In genomic region chr21:29832217-29832616, GRCh38 we compare ENCODE assay signal across 29 cellular contexts.
DNase-seq lines count a peak whose midpoint lies in the region; ATAC-seq, FAIRE-seq and TF ChIP-seq lines count a peak whose summit lies in the region.
"Had no signal": no experiment of that assay in that cellular context is flagged by ENCODE, and none has a peak within 500 bp of the region (broad histone marks: within the 10 kb centered on the region; RNA-seq: fewer than 3 reads in every experiment).

No MANE protein-coding gene starts in this region.

- H2AFZ ChIP-seq in K562 (ENCODE audit: low read depth, low read length), result no peak overlapping the region

- no peak for TF ChIP-seq EP300 in K562 (IDR thresholded peaks at IDR 0.05; ENCODE audit: low read length)

- no peak for TF ChIP-seq POLR2A in K562 (conservative IDR thresholded peaks at IDR 0.05)

- TF ChIP-seq RAD21 in K562 (CRISPR knock-in tag; conservative IDR thresholded peaks at IDR 0.05 in 1 of 2, IDR thresholded peaks at IDR 0.05 in 1 of 2), result no peak

- in situ Hi-C loops in K562 (cut with MboI), result no loop called here

- no peak overlapping the region for H3K4me2 ChIP-seq in K562 (ENCODE audit: insufficient read depth, low read length)
- H3K4me2 ChIP-seq: A549; BLaER1; BLaER1 treated with 17β-estradiol and CSF1 and Interleukin-3, amounts not matched to agents 10 nM and 100 nM had no signal

- no peaks in the 10 kb centered on the region for H3K27me3 ChIP-seq in K562 (ENCODE audit: control insufficient read depth in 2 of 2, insufficient read depth in 2 of 2, low read length in 2 of 2)
- H3K27me3 ChIP-seq: BE2C; BLaER1; BLaER1 treated with 17β-estradiol and CSF1 and Interleukin-3, amounts not matched to agents 10 nM and 100 nM had no signal

- H3K79me2 ChIP-seq in K562 (ENCODE audit: control insufficient read depth, insufficient read depth, low read length), result no peaks in the 10 kb centered on the region

- intact Hi-C loops in K562 (cut with micrococcal nuclease), result no loop called here

- no peak overlapping the region for H3K4me3 ChIP-seq in K562
- H3K4me3 ChIP-seq: A549; BLaER1; BLaER1 treated with 17β-estradiol and CSF1 and Interleukin-3, amounts not matched to agents 10 nM and 100 nM had no signal

- CTCF ChIA-PET in K562 (lab: Yijun Ruan, JAX; ENCODE audit: low intra/inter-chr PET ratio), result no interaction called here

- no peaks in the 10 kb centered on the region for H3K9me3 ChIP-seq in K562 (replicated peaks; ENCODE audit: control insufficient read depth, insufficient read depth, low read depth, low read length)
- H3K9me3 ChIP-seq: A549, BE2C had no signal

- no peak overlapping the region for H3K9ac ChIP-seq in K562 (ENCODE audit: insufficient read depth in 1 of 2, low read depth in 2 of 2, low read length in 2 of 2)
- H3K9ac ChIP-seq: BLaER1; BLaER1 treated with 17β-estradiol and CSF1 and Interleukin-3, amounts not matched to agents 10 nM and 100 nM had no signal

- DNase-seq in K562 (ENCODE audit: extremely low read depth in 1 of 4, low spot score in 3 of 4), result no peak
- DNase-seq: 8988T; ACHN; AML-193; BE2C; C1 segment of cervical spinal cord; Caco-2; Calu3; CD4-positive, alpha-beta memory T cell; CD4-positive, alpha-beta T cell; CD4-positive, CD25-positive, alpha-beta regulatory T cell; CD8-positive, alpha-beta memory T cell; CD8-positive, alpha-beta T cell; COR-L47; DMS 273 treated with DMSO at 0.1 percent for 48 hours; DMS153; DMS53; DMS79; DMS79 treated with DMSO at 0.1 percent for 48 hours; DND-41; EL had no signal

- POLR2A ChIA-PET in K562 (lab: Yijun Ruan, JAX), result no interaction called here

- no peak for FAIRE-seq in K562 (lab: Jason Lieb, UNC)
- FAIRE-seq: A204.1, A549, D721Med had no signal

- BruUV-seq in K562 (replicated peaks; lab: Mats Ljungman, UMichigan), result no TSS peak

- no peaks in the 10 kb centered on the region for H3K4me1 ChIP-seq in K562 (replicated peaks in 1 of 2; ENCODE audit: control insufficient read depth in 2 of 2, insufficient read depth in 2 of 2, low read length in 2 of 2)
- H3K4me1 ChIP-seq: A549; BE2C; BLaER1; BLaER1 treated with 17β-estradiol and CSF1 and Interleukin-3, amounts not matched to agents 10 nM and 100 nM; Caco-2 had no signal

- ATAC-seq in K562 (no peak), SK-N-SH treated with all-trans-retinoic acid at 6 μM for 48 hours (no peak)
- ATAC-seq: A549; CD8-positive, alpha-beta T cell had no signal

- WGBS in K562 (ENCODE audit: insufficient coverage, low coverage, missing lambda C conversion rate), result 46% methylated on average over 2 of the region's 2 CpGs

- TF ChIP-seq CTCF in K562 (IDR thresholded peaks at IDR 0.05 in 2 of 3, conservative IDR thresholded peaks at IDR 0.05 in 1 of 3; ENCODE audit: insufficient read depth in 2 of 3, low read depth in 1 of 3, low read length in 3 of 3), result no peak

- no peaks in the 10 kb centered on the region for H3K36me3 ChIP-seq in K562 (ENCODE audit: control insufficient read depth, insufficient read depth, low read length)
- H3K36me3 ChIP-seq: BE2C; BLaER1; BLaER1 treated with 17β-estradiol and CSF1 and Interleukin-3, amounts not matched to agents 10 nM and 100 nM had no signal

- H3K27ac ChIP-seq in K562 (ENCODE audit: extremely low read depth, low read depth, low read length), result no peak overlapping the region
- H3K27ac ChIP-seq: 22Rv1; A549; BLaER1; BLaER1 treated with 17β-estradiol and CSF1 and Interleukin-3, amounts not matched to agents 10 nM and 100 nM; C4-2B had no signal

- H4K20me1 ChIP-seq in K562 (replicated peaks; ENCODE audit: control insufficient read depth, insufficient read depth, low read length), result no peaks in the 10 kb centered on the region
- H4K20me1 ChIP-seq: BLaER1; BLaER1 treated with 17β-estradiol and CSF1 and Interleukin-3, amounts not matched to agents 10 nM and 100 nM had no signal

- H3K9me1 ChIP-seq in K562 (ENCODE audit: control insufficient read depth, insufficient read depth, low read length), result no peaks in the 10 kb centered on the region

TF ChIP-seq in K562, 482 proteins besides CTCF, POLR2A, EP300 and RAD21 (continues in another document):
- TF ChIP-seq ZZZ3 (IDR thresholded peaks at IDR 0.05) (no peak), TAL1 (IDR thresholded peaks at IDR 0.05) (no peak), ZC3H11A (IDR thresholded peaks at IDR 0.05; ENCODE audit: low read depth, low read length) (no peak), OTX1 (CRISPR knock-in tag; IDR thresholded peaks at IDR 0.05) (no peak), ZNF764 (CRISPR knock-in tag; IDR thresholded peaks at IDR 0.05; ENCODE audit: low read depth) (no peak), CHCHD3 (CRISPR knock-in tag; IDR thresholded peaks at IDR 0.05) (no peak), NR0B1 (IDR thresholded peaks at IDR 0.05; ENCODE audit: partially characterized antibody) (no peak)

TF ChIP-seq in SK-N-SH treated with all-trans-retinoic acid at 6 μM for 48 hours, 23 proteins besides CTCF, POLR2A, EP300 and RAD21:
- TF ChIP-seq ZNF8 (CRISPR knock-in tag; IDR thresholded peaks at IDR 0.05) (no peak), OSR1 (CRISPR knock-in tag; IDR thresholded peaks at IDR 0.05) (no peak), ZC3H10 (CRISPR knock-in tag; IDR thresholded peaks at IDR 0.05) (no peak), SNAI2 (CRISPR knock-in tag; IDR thresholded peaks at IDR 0.05) (no peak), CSDC2 (CRISPR knock-in tag; IDR thresholded peaks at IDR 0.05) (no peak), BACH2 (CRISPR knock-in tag; IDR thresholded peaks at IDR 0.05; ENCODE audit: borderline replicate concordance) (no peak), ZNF565 (CRISPR knock-in tag; conservative IDR thresholded peaks at IDR 0.05; ENCODE audit: low read depth) (no peak)
TF ChIP-seq in SK-N-SH treated with all-trans-retinoic acid at 6 μM for 48 hours: peak in this region for 0.
